In the genomic region with DNA sequence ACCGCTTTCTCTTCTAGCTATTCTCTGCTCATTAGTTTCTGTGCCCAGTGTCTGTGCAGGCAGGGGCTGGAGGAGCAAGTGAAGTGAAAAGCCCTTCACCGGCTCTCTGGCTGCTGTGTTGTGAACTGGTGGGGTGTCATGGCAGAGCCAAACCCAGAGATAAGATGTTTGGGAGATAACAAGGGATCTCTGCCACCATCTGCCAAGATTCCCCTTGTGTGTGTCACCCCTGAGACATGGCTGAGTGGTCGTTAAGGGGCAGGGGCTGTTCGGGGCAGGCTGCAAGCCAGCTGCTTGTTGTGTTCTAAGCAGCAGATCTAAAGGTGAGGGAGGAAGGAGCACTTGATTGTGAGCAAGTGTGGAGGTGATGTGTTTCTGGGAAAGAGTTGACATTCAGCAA, we compare ENCODE assay signal across 1 cellular context.
TF ChIP-seq lines count a peak whose summit lies in the region.

No MANE protein-coding gene starts in this region.

TF ChIP-seq in H1, 55 proteins besides CTCF, POLR2A, EP300 and RAD21:
- TF ChIP-seq SP4 (IDR thresholded peaks at IDR 0.05; ENCODE audit: low read length): no peak
